1 cellular context compared by ENCODE assay signal in genomic region chr6:1024587-1024986, GRCh38.
TF ChIP-seq lines count a peak whose summit lies in the region.

No MANE protein-coding gene starts in this region.

TF ChIP-seq in GM23338, 12 proteins besides CTCF, POLR2A, EP300 and RAD21 (continued from another document):
- TF ChIP-seq ZNF462 (CRISPR knock-in tag; IDR thresholded peaks at IDR 0.05) (no peak), REST (IDR thresholded peaks at IDR 0.05; ENCODE audit: unreplicated experiment) (no peak), ETS1 (IDR thresholded peaks at IDR 0.05) (no peak), JUNB (IDR thresholded peaks at IDR 0.05; ENCODE audit: unreplicated experiment) (no peak)
